Comparison of ENCODE assay signal across 8 cellular contexts in genomic region chr7:100119701-100120517, GRCh38. TPM values are rescaled to one million over a fixed set of nuclear protein-coding genes. Genes with fewer than 3 reads are reported as not detected.
DNase-seq lines count a peak whose midpoint lies in the region; ATAC-seq, FAIRE-seq and TF ChIP-seq lines count a peak whose summit lies in the region.

No MANE protein-coding gene starts in this region.

- H3K4me3 Mint-ChIP-seq in naive B cell: peak overlapping the region; percentile 96 to 99 (median 98)

- no peaks in the 10 kb centered on the region for H3K27me3 Mint-ChIP-seq in naive B cell

- peaks cover 26 to 54% (median 51%) of the 10 kb centered on the region in 3 donors for H3K4me1 Mint-ChIP-seq in naive B cell

- POLR2A ChIA-PET in AG04449 (lab: Yijun Ruan, JAX): interaction anchor here (0.6 kb wide), 1 partner anchor 1010 kb away, joined by 4 read pairs; no protein-coding TSS in a partner anchor

- H3K4me3 ChIP-seq in AG04449 (ENCODE audit: low read depth, low read length): peak overlapping the region; percentile 95

- H3K27ac Mint-ChIP-seq in naive B cell: peak overlapping the region; percentile 99 to 100 (median 100)

- no peak for TF ChIP-seq CTCF in AG04449 (IDR thresholded peaks at IDR 0.05; ENCODE audit: insufficient read depth, low read length, missing control alignments)

- H3K9me3 Mint-ChIP-seq in naive B cell: no peaks in the 10 kb centered on the region

- CTCF ChIA-PET in AG04449 (lab: Yijun Ruan, JAX): interaction anchor here (1.6 to 2.7 kb wide), 2 partner anchors 10 to 13 kb away, joined by 9 to 23 read pairs; no protein-coding TSS in a partner anchor

- ATAC-seq in HG02981 (IDR thresholded peaks at IDR 0.05; ENCODE audit: unreplicated experiment) (peak; percentile 61), naive B cell (ENCODE audit: low read depth in 2 of 2) (peak; percentile 61 to 68)
- peak; percentile 78 for ATAC-seq in stimulated activated naive CD8-positive, alpha-beta T cell treated with anti-CD3 and anti-CD28 coated beads, Interleukin-15, Interleukin-2, amounts not matched to agents 100 U/mL and 50 U/mL, for 24 hours

- peak; percentile 46 for FAIRE-seq in GM18507 (lab: Jason Lieb, UNC)

- DNase-seq in AG04449 (ENCODE audit: low read depth, low spot score): no peak
- peak; percentile 55 for DNase-seq in GM18507 (ENCODE audit: extremely low spot score, insufficient read length, low read depth)
- peak; percentile 75 for DNase-seq in NCI-H82 (lab: John Stamatoyannopoulos, UW)
- peak; percentile 84 to 85 for DNase-seq in activated T-cell treated with anti-CD3 and anti-CD28 coated beads, Interleukin-2, amount 50 U/mL, for 48 hours
- peak; percentile 58 for DNase-seq in fibroblast of gingiva (ENCODE audit: low read depth)
- no peak for DNase-seq in naive B cell
- peak; percentile 68 for DNase-seq in stimulated activated naive CD8-positive, alpha-beta T cell treated with anti-CD3 and anti-CD28 coated beads, Interleukin-15, Interleukin-2, amounts not matched to agents 100 U/mL and 50 U/mL, for 24 hours

- no peaks in the 10 kb centered on the region for H3K36me3 Mint-ChIP-seq in naive B cell

RNA-seq across cellular contexts. Expression of gene CNPY4, which starts 0.5 kb away (rescaled TPM):
- 1 to 10 TPM in 5 of 6 donors, not detected in 1; 4.9 to 8.6 (median 5.8) TPM for polyA plus RNA-seq in naive B cell (ENCODE audit: low read depth in 6 of 6)

RNA-seq across cellular contexts. Expression of gene TAF6, which starts 0.8 kb away (rescaled TPM):
- polyA plus RNA-seq in naive B cell (ENCODE audit: low read depth in 6 of 6): 10 to 100 TPM; 16.8 to 32.2 (median 21.6) TPM

RNA-seq across cellular contexts. Expression of gene MBLAC1, which starts 6.9 kb away (rescaled TPM):
- polyA plus RNA-seq in naive B cell (ENCODE audit: low read depth in 6 of 6): 1 to 10 TPM; 1.7 to 4.2 (median 2.4) TPM

RNA-seq across cellular contexts. Expression of gene AP4M1, which starts 18.5 kb away (rescaled TPM):
- 1 to 10 TPM; 3.3 to 6.8 (median 5.6) TPM for polyA plus RNA-seq in naive B cell (ENCODE audit: low read depth in 6 of 6)

RNA-seq across cellular contexts. Expression of gene MCM7, which starts 18.7 kb away (rescaled TPM):
- polyA plus RNA-seq in naive B cell (ENCODE audit: low read depth in 6 of 6): 10 to 100 TPM; 39.0 to 59.9 (median 47.1) TPM

Comparison
In these comparisons a context has a peak if more than half of its experiments do, and no peak if none do; other contexts are left out.
1. DNase-seq: peak in GM18507 (single experiment), NCI-H82 (single experiment), activated T-cell treated with anti-CD3 and anti-CD28 coated beads, Interleukin-2, amount 50 U/mL, for 48 hours (2 of 2), fibroblast of gingiva (single experiment) and stimulated activated naive CD8-positive, alpha-beta T cell treated with anti-CD3 and anti-CD28 coated beads, Interleukin-15, Interleukin-2, amounts not matched to agents 100 U/mL and 50 U/mL, for 24 hours (single experiment); none in AG04449 (single experiment) and naive B cell (single experiment).
2. Peak in every context shown above with its lines, with median percentiles within 50 percentile points of each other: ATAC-seq.